Comparison of ENCODE assay signal across 19 cellular contexts in genomic region chr12:79549531-79550271, GRCh38.
A peak's percentile ranks its signal among the peaks of the same experiment; 100 is the strongest.
DNase-seq lines count a peak whose midpoint lies in the region; ATAC-seq and TF ChIP-seq lines count a peak whose summit lies in the region.
"Had no signal": no experiment of that assay in that cellular context is flagged by ENCODE, and none has a peak within 500 bp of the region (broad histone marks: within the 10 kb centered on the region; RNA-seq: fewer than 3 reads in every experiment).

No MANE protein-coding gene starts in this region.

- H3K4me2 ChIP-seq in parathyroid adenoma (ENCODE audit: low read length), result peak overlapping the region; percentile 24
- H3K4me2 ChIP-seq: KMS-11 had no signal

- H3K9me3 ChIP-seq in parathyroid adenoma (ENCODE audit: control insufficient read depth, low read length), result no peaks in the 10 kb centered on the region
- H3K9me3 ChIP-seq: psoas muscle, tibial artery had no signal

- peak overlapping the region; percentile 59 for H3K27ac ChIP-seq in VCaP
- H3K27ac ChIP-seq in parathyroid adenoma, result peak overlapping the region; percentile 15
- H3K27ac ChIP-seq: KMS-11, psoas muscle had no signal

- no peak for ATAC-seq in HG03139 (IDR thresholded peaks at IDR 0.05; ENCODE audit: unreplicated experiment)
- ATAC-seq in GM21367 (IDR thresholded peaks at IDR 0.05; ENCODE audit: unreplicated experiment), result no peak
- ATAC-seq: activated T-cell treated with anti-CD3 and anti-CD28 coated beads, Interleukin-2, amount 50 U/mL, for 4 hours; psoas muscle had no signal

- no peak for TF ChIP-seq CTCF in VCaP (conservative IDR thresholded peaks at IDR 0.05)
- no peak for TF ChIP-seq CTCF in parathyroid adenoma (IDR thresholded peaks at IDR 0.05)
- TF ChIP-seq CTCF in GM20000 (IDR thresholded peaks at IDR 0.05; ENCODE audit: extremely low read depth, missing control alignments), result no peak

- H3K4me3 ChIP-seq in parathyroid adenoma (ENCODE audit: low read depth, low read length), result no peak overlapping the region
- H3K4me3 ChIP-seq: psoas muscle, tibial artery had no signal

- no peak overlapping the region for H2AFZ ChIP-seq in parathyroid adenoma

- peaks cover 2% of the 10 kb centered on the region for H3K79me2 ChIP-seq in parathyroid adenoma

- H3K9ac ChIP-seq in parathyroid adenoma, result no peak overlapping the region
- H3K9ac ChIP-seq: KMS-11 had no signal

- H3K4me1 ChIP-seq in parathyroid adenoma, result peaks cover 28% of the 10 kb centered on the region
- H3K4me1 ChIP-seq: psoas muscle had no signal

- H3K36me3 ChIP-seq in parathyroid adenoma (ENCODE audit: control insufficient read depth, insufficient read depth, low read length), result no peaks in the 10 kb centered on the region

- peak; percentile 29 for DNase-seq in GM03348 (ENCODE audit: low spot score)
- peak; percentile 19 for DNase-seq in hepatic stellate cell (ENCODE audit: low spot score)
- DNase-seq in GM20000 (ENCODE audit: low spot score), result no peak
- DNase-seq in G401 (ENCODE audit: low spot score), result no peak
- DNase-seq: activated CD4-positive, alpha-beta T cell treated with anti-CD3 and anti-CD28 coated beads, Interleukin-2, amount 10 ng/mL, durations not matched to agents 24 days and 14 days; activated T-cell treated with anti-CD3 and anti-CD28 coated beads, Interleukin-2, amount 50 U/mL, for 4 hours; C1 segment of cervical spinal cord; foreskin fibroblast; NCI-H1694; NCI-H526 treated with DMSO at 0.1 percent for 48 hours; psoas muscle; RPMI8226; stimulated activated CD4-positive, alpha-beta T cell treated with anti-CD3 and anti-CD28 coated beads, Interleukin-1b, Interleukin-23, amount 100 ng/mL, for 48 hours; tibial artery had no signal

- in situ Hi-C loops in G401 (cut with HindIII; ENCODE audit: low sequenced_read_pairs), result no loop called here

- H3K27me3 ChIP-seq in parathyroid adenoma (ENCODE audit: control insufficient read depth, insufficient read depth, low read length), result no peaks in the 10 kb centered on the region
- H3K27me3 ChIP-seq: tibial artery had no signal

Comparison
In these comparisons a context has a peak if more than half of its experiments do, and no peak if none do; other contexts are left out.
1. DNase-seq: peak in GM03348 (single experiment) and hepatic stellate cell (single experiment); none in GM20000 (single experiment) and G401 (single experiment).